28 cellular contexts compared by ENCODE assay signal in genomic region chr12:104272938-104273337, GRCh38.
"Had no signal": no experiment of that assay in that cellular context is flagged by ENCODE, and none has a peak within 500 bp of the region (broad histone marks: within the 10 kb centered on the region; RNA-seq: fewer than 3 reads in every experiment).

No MANE protein-coding gene starts in this region.

- H3K4me3 ChIP-seq: body of pancreas, gastrocnemius medialis, ovary, sigmoid colon, smooth muscle cell, thyroid gland, upper lobe of left lung had no signal

- DNase-seq: activated CD4-positive, alpha-beta T cell treated with anti-CD3 and anti-CD28 coated beads, Interleukin-2, amount 50 U/mL, for 1 hour; activated CD4-positive, CD25-positive, alpha-beta regulatory T cell treated with anti-CD3 and anti-CD28 coated beads, Interleukin-2, amount 50 U/mL, for 72 hours; activated CD8-positive, alpha-beta T cell treated with anti-CD3 and anti-CD28 coated beads for 36 hours; activated T-cell treated with anti-CD3 and anti-CD28 coated beads, Interleukin-2, amount 50 U/mL, for 48 hours; aorta; body of pancreas; dermis blood vessel endothelial cell; effector CD4-positive, alpha-beta T cell; gastrocnemius medialis; glutamatergic neuron; kidney; left colon; naive B cell; nephron progenitor cell; ovary; retina; sigmoid colon; stimulated activated CD4-positive, alpha-beta T cell treated with anti-CD3 and anti-CD28 coated beads, Interleukin-1b, Interleukin-23, amount 100 ng/mL, for 48 hours; stimulated activated CD4-positive, alpha-beta T cell treated with anti-CD3 and anti-CD28 coated beads, Interleukin-4, amount 100 ng/mL, for 4 hours; stimulated activated CD8-positive, alpha-beta memory T cell treated with anti-CD3 and anti-CD28 coated beads, Interleukin-4, amount 100 ng/mL, for 48 hours; stimulated activated naive CD8-positive, alpha-beta T cell treated with anti-CD3 and anti-CD28 coated beads, Interleukin-15, amount 100 ng/mL, for 72 hours; T-helper 1 cell; thyroid gland had no signal

- H3K27ac ChIP-seq: body of pancreas, gastrocnemius medialis, ovary, sigmoid colon, thyroid gland, upper lobe of left lung had no signal

- FAIRE-seq: colon, endometrium, kidney had no signal

- H3K4me1 ChIP-seq: body of pancreas, gastrocnemius medialis had no signal

- H3K27me3 ChIP-seq: body of pancreas, gastrocnemius medialis, ovary, sigmoid colon, thyroid gland, upper lobe of left lung had no signal

- H3K9me3 ChIP-seq: body of pancreas, gastrocnemius medialis, ovary, sigmoid colon, thyroid gland, upper lobe of left lung had no signal

- ATAC-seq: activated CD8-positive, alpha-beta T cell treated with anti-CD3 and anti-CD28 coated beads for 36 hours; body of pancreas; gastrocnemius medialis; stimulated activated memory B cell treated with anti-CD40 and anti-IgM and Interleukin-4, amounts not matched to agents 10 μg/mL and 1 μg/mL and 100 μg/mL, for 72 hours; stimulated activated naive CD8-positive, alpha-beta T cell treated with anti-CD3 and anti-CD28 coated beads, Interleukin-15, amount 100 ng/mL, for 72 hours had no signal

- H3K4me2 ChIP-seq: smooth muscle cell had no signal

- H3K36me3 ChIP-seq: gastrocnemius medialis, ovary, sigmoid colon, thyroid gland, upper lobe of left lung had no signal
